23 cellular contexts compared by ENCODE assay signal in genomic region chr7:96770758-96771157, GRCh38.
DNase-seq lines count a peak whose midpoint lies in the region; ATAC-seq and TF ChIP-seq lines count a peak whose summit lies in the region.
"Had no signal": no experiment of that assay in that cellular context is flagged by ENCODE, and none has a peak within 500 bp of the region (broad histone marks: within the 10 kb centered on the region; RNA-seq: fewer than 3 reads in every experiment).

No MANE protein-coding gene starts in this region.

- no peak overlapping the region for H2AFZ ChIP-seq in SK-N-SH (ENCODE audit: low read depth)
- no peak overlapping the region for H2AFZ ChIP-seq in neural cell (ENCODE audit: low read depth, low read length)
- H2AFZ ChIP-seq: GM23248 had no signal

- H3K9ac ChIP-seq in SK-N-SH (no peak overlapping the region), neural cell (ENCODE audit: low read length) (peak overlapping the region; percentile 14)
- H3K9ac ChIP-seq: BLaER1 treated with 17β-estradiol and CSF1 and Interleukin-3, amounts not matched to agents 10 nM and 100 nM; GM23248 had no signal

- TF ChIP-seq CTCF in SK-N-SH (IDR thresholded peaks at IDR 0.05) (no peak), neural cell (IDR thresholded peaks at IDR 0.05; ENCODE audit: poor library complexity, severe bottlenecking) (no peak), left lung (IDR thresholded peaks at IDR 0.05) (no peak)

- H3K27me3 ChIP-seq in SK-N-SH (ENCODE audit: insufficient read depth) (no peaks in the 10 kb centered on the region), neural cell (ENCODE audit: insufficient read depth, low read depth, low read length) (no peaks in the 10 kb centered on the region), left lung (no peaks in the 10 kb centered on the region)
- H3K27me3 ChIP-seq: BE2C; BLaER1 treated with 17β-estradiol and CSF1 and Interleukin-3, amounts not matched to agents 10 nM and 100 nM had no signal

- H3K9me2 ChIP-seq in SK-N-SH = no peaks in the 10 kb centered on the region
- H3K9me2 ChIP-seq in neural cell (ENCODE audit: insufficient read depth, low read length) = no peaks in the 10 kb centered on the region

- POLR2A ChIA-PET in SK-N-SH (lab: Yijun Ruan, JAX) = no interaction called here

- H3K79me2 ChIP-seq in SK-N-SH (ENCODE audit: insufficient read depth) (no peaks in the 10 kb centered on the region), neural cell (replicated peaks; ENCODE audit: insufficient read depth, low read length) (no peaks in the 10 kb centered on the region)

- H3K4me1 ChIP-seq in SK-N-SH (ENCODE audit: control insufficient read depth in 1 of 2, insufficient read depth in 2 of 2, low read depth in 1 of 2, low read length in 1 of 2) = peaks cover 0 to 15% of the 10 kb centered on the region in 2 experiments; a peak in 2 of 4 replicates
- H3K4me1 ChIP-seq in left lung = no peaks in the 10 kb centered on the region
- H3K4me1 ChIP-seq: A549; BLaER1 treated with 17β-estradiol and CSF1 and Interleukin-3, amounts not matched to agents 10 nM and 100 nM had no signal

- intact Hi-C loops in left lung (cut with DNase I) = no loop called here

- TF ChIP-seq EP300 in SK-N-SH (IDR thresholded peaks at IDR 0.05; ENCODE audit: borderline replicate concordance in 1 of 2, low read depth in 1 of 2, low read length in 1 of 2) = peak in 1 of 2 experiments; percentile 40; a peak in 1 of 4 replicates
- peak; percentile 80 for TF ChIP-seq EP300 in neural cell (conservative IDR thresholded peaks at IDR 0.05; ENCODE audit: poor library complexity, severe bottlenecking)

- no peaks in the 10 kb centered on the region for H3K36me3 ChIP-seq in SK-N-SH (replicated peaks in 1 of 2; ENCODE audit: control insufficient read depth in 1 of 2, insufficient read depth in 2 of 2, low read length in 1 of 2)
- no peaks in the 10 kb centered on the region for H3K36me3 ChIP-seq in neural cell (ENCODE audit: insufficient read depth, low read length)
- no peaks in the 10 kb centered on the region for H3K36me3 ChIP-seq in left lung
- H3K36me3 ChIP-seq: BE2C; BLaER1 treated with 17β-estradiol and CSF1 and Interleukin-3, amounts not matched to agents 10 nM and 100 nM had no signal

- H3F3A ChIP-seq in SK-N-SH (replicated peaks; ENCODE audit: insufficient read depth) = no peaks in the 10 kb centered on the region
- peaks cover 3% of the 10 kb centered on the region for H3F3A ChIP-seq in neural cell (ENCODE audit: insufficient read depth, low read length, poor library complexity, severe bottlenecking)

- TF ChIP-seq RAD21 in SK-N-SH (IDR thresholded peaks at IDR 0.05; ENCODE audit: low read length) (no peak), neural cell (conservative IDR thresholded peaks at IDR 0.05) (peak; percentile 26)

- CTCF ChIA-PET in SK-N-SH (lab: Yijun Ruan, JAX) = interaction anchor here (2.0 kb wide), 1 partner anchor 16 kb away, joined by 6 read pairs; no protein-coding TSS in a partner anchor

- H3K9me3 ChIP-seq in SK-N-SH (no peaks in the 10 kb centered on the region), neural cell (ENCODE audit: low read length) (no peaks in the 10 kb centered on the region), left lung (no peaks in the 10 kb centered on the region)
- H3K9me3 ChIP-seq: A549, BE2C had no signal

- H3K27ac ChIP-seq in SK-N-SH (ENCODE audit: low read depth in 2 of 2, low read length in 1 of 2) (no peak overlapping the region), neural cell (ENCODE audit: low read length) (peak overlapping the region; percentile 75), left lung (no peak overlapping the region)
- H3K27ac ChIP-seq: A549; BLaER1 treated with 17β-estradiol and CSF1 and Interleukin-3, amounts not matched to agents 10 nM and 100 nM; GM23248 had no signal

- WGBS in SK-N-SH (ENCODE audit: low lambda C conversion rate) = 12% methylated on average over 5 of the region's 5 CpGs

- H3K4me2 ChIP-seq in SK-N-SH (no peak overlapping the region), neural cell (ENCODE audit: low read length) (no peak overlapping the region)
- H3K4me2 ChIP-seq: A549; BLaER1 treated with 17β-estradiol and CSF1 and Interleukin-3, amounts not matched to agents 10 nM and 100 nM had no signal

- DNase-seq in SK-N-SH (peak; percentile 22), SK-N-DZ (ENCODE audit: low spot score) (peak; percentile 72), NCI-H1436 (lab: John Stamatoyannopoulos, UW) (no peak), SHP77 (lab: John Stamatoyannopoulos, UW) (no peak), left lung (no peak)
- DNase-seq: 8988T; ACHN; AML-193; BE2C; CD4-positive, alpha-beta T cell; CD8-positive, alpha-beta memory T cell; DMS 273 treated with DMSO at 0.1 percent for 48 hours; DMS79; EL; GDM1; GM23248; H7; HCEC 1CT had no signal

- H3K4me3 ChIP-seq in SK-N-SH (ENCODE audit: low read depth in 2 of 2, low read length in 1 of 2) (no peak overlapping the region), neural cell (ENCODE audit: low read length) (no peak overlapping the region), left lung (no peak overlapping the region)
- H3K4me3 ChIP-seq: A549; BLaER1 treated with 17β-estradiol and CSF1 and Interleukin-3, amounts not matched to agents 10 nM and 100 nM; GM12878; GM23248 had no signal

- ATAC-seq in SK-N-SH treated with all-trans-retinoic acid at 6 μM for 48 hours (no peak), left lung (no peak)
- ATAC-seq: A549, GM12878 had no signal

- H4K20me1 ChIP-seq in SK-N-SH (ENCODE audit: insufficient read depth) = no peaks in the 10 kb centered on the region
- H4K20me1 ChIP-seq in neural cell (ENCODE audit: insufficient read depth) = no peaks in the 10 kb centered on the region
- H4K20me1 ChIP-seq: BLaER1 treated with 17β-estradiol and CSF1 and Interleukin-3, amounts not matched to agents 10 nM and 100 nM had no signal

TF ChIP-seq in SK-N-SH, 30 proteins besides CTCF, POLR2A, EP300 and RAD21:
- peak; percentile 78 for TF ChIP-seq GATA2 (CRISPR knock-in tag; IDR thresholded peaks at IDR 0.05)
- peak; percentile 27; the same call in 1 of the 2 replicates for TF ChIP-seq MXI1 (IDR thresholded peaks at IDR 0.05; ENCODE audit: low read depth, low read length)
- no peak for TF ChIP-seq USF1 (IDR thresholded peaks at IDR 0.05; ENCODE audit: borderline replicate concordance, low read depth)
- no peak for TF ChIP-seq EZH2phosphoT487 (IDR thresholded peaks at IDR 0.05; ENCODE audit: borderline replicate concordance, low read depth)
- TF ChIP-seq RCOR1 (IDR thresholded peaks at IDR 0.05; ENCODE audit: low read length) = peak; percentile 23; the same call in 1 of the 2 replicates

TF ChIP-seq in SK-N-SH treated with all-trans-retinoic acid at 6 μM for 48 hours, 23 proteins besides CTCF, POLR2A, EP300 and RAD21:
- TF ChIP-seq CSRNP3 (CRISPR knock-in tag; IDR thresholded peaks at IDR 0.05) = no peak
- no peak for TF ChIP-seq ZFP3 (CRISPR knock-in tag; IDR thresholded peaks at IDR 0.05)

TF ChIP-seq in neural cell, 6 proteins besides CTCF, POLR2A, EP300 and RAD21:
- TF ChIP-seq EZH2 (IDR thresholded peaks at IDR 0.05; ENCODE audit: borderline replicate concordance, insufficient read depth, low read length, poor library complexity, severe bottlenecking) (no peak), POLR2AphosphoS5 (IDR thresholded peaks at IDR 0.05) (peak; percentile 46), REST (IDR thresholded peaks at IDR 0.05; ENCODE audit: borderline replicate concordance) (peak; percentile 13), TAF1 (IDR thresholded peaks at IDR 0.05; ENCODE audit: low read depth) (no peak)

Comparison
In these comparisons a context has a peak if more than half of its experiments do, and no peak if none do; other contexts are left out.
1. DNase-seq: peak in SK-N-SH (single experiment) and SK-N-DZ (single experiment); none in NCI-H1436 (single experiment), SHP77 (0 of 2) and left lung (0 of 2).